10 cellular contexts compared by ENCODE assay signal in genomic region chr1:88327391-88328267, GRCh38.
A peak's percentile ranks its signal among the peaks of the same experiment; 100 is the strongest.
DNase-seq lines count a peak whose midpoint lies in the region; ATAC-seq and TF ChIP-seq lines count a peak whose summit lies in the region.
"Had no signal": no experiment of that assay in that cellular context is flagged by ENCODE, and none has a peak within 500 bp of the region (broad histone marks: within the 10 kb centered on the region; RNA-seq: fewer than 3 reads in every experiment).

No MANE protein-coding gene starts in this region.

- H3K9me3 Mint-ChIP-seq in mesothelial cell of epicardium (no peaks in the 10 kb centered on the region), osteocyte (ENCODE audit: unreplicated experiment) (no peaks in the 10 kb centered on the region)
- H3K9me3 Mint-ChIP-seq in activated CD8-positive, alpha-beta T cell treated with anti-CD3 and anti-CD28 coated beads for 36 hours, result no peaks in the 10 kb centered on the region

- no peaks in the 10 kb centered on the region for H3K4me1 Mint-ChIP-seq in mesothelial cell of epicardium
- no peaks in the 10 kb centered on the region for H3K4me1 Mint-ChIP-seq in activated CD8-positive, alpha-beta T cell treated with anti-CD3 and anti-CD28 coated beads for 36 hours (ENCODE audit: low read depth)
- H3K4me1 Mint-ChIP-seq in osteocyte (ENCODE audit: unreplicated experiment), result peaks cover 8% of the 10 kb centered on the region

- DNase-seq in AG08395 (ENCODE audit: low spot score) (peak; percentile 89), astrocyte of the hippocampus (ENCODE audit: low read depth, low spot score) (peak; percentile 92), left lung (no peak), mesothelial cell of epicardium (ENCODE audit: low spot score in 2 of 2, unreplicated experiment in 2 of 2) (no peak), NCI-H69 (lab: John Stamatoyannopoulos, UW) (no peak), osteocyte (ENCODE audit: extremely low spot score, unreplicated experiment) (no peak)
- DNase-seq in activated CD8-positive, alpha-beta T cell treated with anti-CD3 and anti-CD28 coated beads for 36 hours, result no peak
- DNase-seq: stimulated activated CD4-positive, alpha-beta T cell treated with anti-CD3 and anti-CD28 coated beads, Interleukin-2, amount 100 ng/mL, for 48 hours had no signal

- peak; percentile 85 for ATAC-seq in HG03442 (IDR thresholded peaks at IDR 0.05; ENCODE audit: unreplicated experiment)
- peak; percentile 96 for ATAC-seq in left lung
- no peak for ATAC-seq in activated CD8-positive, alpha-beta T cell treated with anti-CD3 and anti-CD28 coated beads for 36 hours

- no peak overlapping the region for H3K4me3 ChIP-seq in left lung
- H3K4me3 ChIP-seq: cardiac muscle cell had no signal

- no peaks in the 10 kb centered on the region for H3K36me3 ChIP-seq in left lung
- H3K36me3 ChIP-seq: cardiac muscle cell had no signal

- H3K4me3 Mint-ChIP-seq in mesothelial cell of epicardium, result no peak overlapping the region
- H3K4me3 Mint-ChIP-seq in activated CD8-positive, alpha-beta T cell treated with anti-CD3 and anti-CD28 coated beads for 36 hours, result no peak overlapping the region
- no peak overlapping the region for H3K4me3 Mint-ChIP-seq in osteocyte (ENCODE audit: unreplicated experiment)

- H3K27me3 Mint-ChIP-seq in mesothelial cell of epicardium (ENCODE audit: low read depth) (peaks cover 1% of the 10 kb centered on the region), osteocyte (ENCODE audit: unreplicated experiment) (no peaks in the 10 kb centered on the region)
- peaks cover 1% of the 10 kb centered on the region for H3K27me3 Mint-ChIP-seq in activated CD8-positive, alpha-beta T cell treated with anti-CD3 and anti-CD28 coated beads for 36 hours

- TF ChIP-seq CTCF in left lung (IDR thresholded peaks at IDR 0.05), result no peak
- no peak for TF ChIP-seq CTCF in mesothelial cell of epicardium (IDR thresholded peaks at IDR 0.05; ENCODE audit: unreplicated experiment)
- TF ChIP-seq CTCF in activated CD8-positive, alpha-beta T cell treated with anti-CD3 and anti-CD28 coated beads for 36 hours (IDR thresholded peaks at IDR 0.05), result no peak
- TF ChIP-seq CTCF in osteocyte (IDR thresholded peaks at IDR 0.05), result no peak

- H3K4me1 ChIP-seq in left lung, result peaks cover 0 to 9% of the 10 kb centered on the region in 2 donors

- CTCF ChIA-PET in activated CD8-positive, alpha-beta T cell treated with anti-CD3 and anti-CD28 coated beads for 36 hours (lab: Charles Lee), result no interaction called here

- intact Hi-C loops in left lung (cut with DNase I), result no loop called here
- intact Hi-C loops in activated CD8-positive, alpha-beta T cell treated with anti-CD3 and anti-CD28 coated beads for 36 hours (cut with micrococcal nuclease), result no loop called here

- POLR2A ChIA-PET in activated CD8-positive, alpha-beta T cell treated with anti-CD3 and anti-CD28 coated beads for 36 hours (lab: Charles Lee), result no interaction called here

- H3K36me3 Mint-ChIP-seq in mesothelial cell of epicardium (no peaks in the 10 kb centered on the region), osteocyte (ENCODE audit: unreplicated experiment) (no peaks in the 10 kb centered on the region)
- H3K36me3 Mint-ChIP-seq in activated CD8-positive, alpha-beta T cell treated with anti-CD3 and anti-CD28 coated beads for 36 hours (ENCODE audit: low read depth), result no peaks in the 10 kb centered on the region

- no peaks in the 10 kb centered on the region for H3K27me3 ChIP-seq in left lung
- H3K27me3 ChIP-seq: cardiac muscle cell had no signal

- H3K27ac Mint-ChIP-seq in mesothelial cell of epicardium, result no peak overlapping the region
- no peak overlapping the region for H3K27ac Mint-ChIP-seq in activated CD8-positive, alpha-beta T cell treated with anti-CD3 and anti-CD28 coated beads for 36 hours
- H3K27ac Mint-ChIP-seq in osteocyte (ENCODE audit: unreplicated experiment), result no peak overlapping the region

- H3K9me3 ChIP-seq in left lung, result no peaks in the 10 kb centered on the region

- H3K27ac ChIP-seq in left lung, result peak overlapping the region in 1 of 2 donors; percentile 73
- H3K27ac ChIP-seq: cardiac muscle cell had no signal

Comparison
In these comparisons a context has a peak if more than half of its experiments do, and no peak if none do; other contexts are left out.
1. DNase-seq: peak in AG08395 (single experiment) and astrocyte of the hippocampus (single experiment); none in left lung (0 of 2), mesothelial cell of epicardium (0 of 2), activated CD8-positive, alpha-beta T cell treated with anti-CD3 and anti-CD28 coated beads for 36 hours (single experiment), NCI-H69 (single experiment) and osteocyte (single experiment).